In the genomic region with DNA sequence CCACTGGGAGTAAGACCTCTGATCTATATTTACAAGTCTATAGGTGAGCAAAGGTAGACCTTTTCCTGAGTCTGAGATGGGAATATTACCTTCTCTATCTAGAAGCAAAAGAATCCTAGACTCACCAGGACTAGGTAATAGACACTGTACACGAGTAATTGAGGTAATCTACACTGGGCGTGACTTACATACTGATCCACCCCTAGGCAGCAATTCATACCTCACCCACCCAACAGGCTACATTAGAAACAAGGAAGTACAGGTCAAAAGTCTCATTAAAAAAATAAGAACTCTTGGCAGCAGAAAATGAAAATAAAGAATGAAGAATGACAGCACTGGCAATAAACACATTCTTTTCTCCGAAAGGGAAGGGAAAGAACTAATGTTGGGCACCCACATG, we compare ENCODE assay signal across 12 cellular contexts. TPM values are rescaled to one million over a fixed set of nuclear protein-coding genes. Genes with fewer than 3 reads are reported as not detected.
DNase-seq lines count a peak whose midpoint lies in the region; ATAC-seq and TF ChIP-seq lines count a peak whose summit lies in the region.
"Had no signal": no experiment of that assay in that cellular context is flagged by ENCODE, and none has a peak within 500 bp of the region (broad histone marks: within the 10 kb centered on the region; RNA-seq: fewer than 3 reads in every experiment).

No MANE protein-coding gene starts in this region.

- 23 to 38% (median 26%) methylated on average over 3 of the region's 3 CpGs for WGBS in adrenal gland, 4 donors

- no peaks in the 10 kb centered on the region for H3K27me3 ChIP-seq in adrenal gland
- H3K27me3 ChIP-seq: heart left ventricle had no signal

- peaks cover 25 to 64% of the 10 kb centered on the region in 2 donors for H3K4me1 ChIP-seq in adrenal gland (replicated peaks in 1 of 2)

- no peak overlapping the region for H3K4me3 Mint-ChIP-seq in nephron progenitor cell

- no peaks in the 10 kb centered on the region for H3K9me3 ChIP-seq in adrenal gland (replicated peaks in 1 of 3)

- H3K27me3 Mint-ChIP-seq in nephron progenitor cell (ENCODE audit: low read depth, poor library complexity), result no peaks in the 10 kb centered on the region

- H3K4me3 ChIP-seq in epithelial cell of esophagus (ENCODE audit: low read length) (peak overlapping the region; percentile 6), adrenal gland (no peak overlapping the region)
- H3K4me3 ChIP-seq: heart left ventricle had no signal

- no peak overlapping the region for H3K27ac ChIP-seq in adrenal gland

- intact Hi-C loops in adrenal gland (cut with DNase I), result no loop called here

- peaks cover 30% of the 10 kb centered on the region for H3K4me1 Mint-ChIP-seq in nephron progenitor cell

- TF ChIP-seq POLR2A in adrenal gland (IDR thresholded peaks at IDR 0.05), result no peak

- H3K36me3 Mint-ChIP-seq in nephron progenitor cell (ENCODE audit: low read depth), result peaks cover 60% of the 10 kb centered on the region

- peaks cover 26% of the 10 kb centered on the region for H3K9me3 Mint-ChIP-seq in nephron progenitor cell

- DNase-seq in EH (ENCODE audit: low read depth), result peak; percentile 31
- peak; percentile 35 for DNase-seq in OCI-M1 (lab: John Stamatoyannopoulos, UW)
- peak; percentile 79 for DNase-seq in epithelial cell of esophagus (ENCODE audit: low read depth)
- DNase-seq in nephron progenitor cell, result no peak
- no peak for DNase-seq in NK-92 treated with Interleukin-12 subunit alpha and Interleukin-12 subunit beta, amount 100 ng/mL, for 24 hours (lab: John Stamatoyannopoulos, UW)
- no peak for DNase-seq in NCI-H146 (lab: John Stamatoyannopoulos, UW)
- no peak for DNase-seq in adrenal gland
- DNase-seq: DMS 273 treated with DMSO at 0.1 percent for 48 hours, heart left ventricle, Karpas-422, NCI-H524 treated with DMSO at 0.1 percent for 48 hours had no signal

- H3K27ac Mint-ChIP-seq in nephron progenitor cell, result peak overlapping the region; percentile 71

- TF ChIP-seq CTCF in epithelial cell of esophagus (IDR thresholded peaks at IDR 0.05; ENCODE audit: insufficient read depth, low read depth, low read length, missing control alignments) (no peak), nephron progenitor cell (IDR thresholded peaks at IDR 0.05) (no peak), adrenal gland (IDR thresholded peaks at IDR 0.05) (no peak)

- no peaks in the 10 kb centered on the region for H3K36me3 ChIP-seq in adrenal gland (replicated peaks in 1 of 2)

- no peak for ATAC-seq in GM21528 (IDR thresholded peaks at IDR 0.05; ENCODE audit: low FRiP score, unreplicated experiment)

RNA-seq across cellular contexts. Expression of a gene that starts 7.6 kb away (rescaled TPM):
- total RNA-seq in adrenal gland, result 100 to 1,000 TPM in 4 of 8 donors, 10 to 100 TPM in 4; 61.9 to 120 (median 94.1) TPM
- polyA plus RNA-seq in adrenal gland, result 100 to 1,000 TPM in 1 of 3 donors, 10 to 100 TPM in 2; 18.9 to 192 (median 22.7) TPM

Comparison
In these comparisons a context has a peak if more than half of its experiments do, and no peak if none do; other contexts are left out.
1. DNase-seq: peak in EH (single experiment), OCI-M1 (single experiment) and epithelial cell of esophagus (single experiment); none in nephron progenitor cell (single experiment), NK-92 treated with Interleukin-12 subunit alpha and Interleukin-12 subunit beta, amount 100 ng/mL, for 24 hours (single experiment), NCI-H146 (single experiment) and adrenal gland (0 of 7).